8 cellular contexts compared by ENCODE assay signal in genomic region chr1:228213917-228214808, GRCh38. TPM values are rescaled to one million over a fixed set of nuclear protein-coding genes. Genes with fewer than 3 reads are reported as not detected.
DNase-seq lines count a peak whose midpoint lies in the region; ATAC-seq, FAIRE-seq and TF ChIP-seq lines count a peak whose summit lies in the region.

No MANE protein-coding gene starts in this region.

- no peaks in the 10 kb centered on the region for H3K9me3 ChIP-seq in cardiac muscle cell (ENCODE audit: low read depth)
- H3K9me3 ChIP-seq in lower lobe of right lung, result no peaks in the 10 kb centered on the region

- H3K4me3 Mint-ChIP-seq in MCF 10A (ENCODE audit: unreplicated experiment), result peak overlapping the region; percentile 88

- no peaks in the 10 kb centered on the region for H3K27me3 Mint-ChIP-seq in MCF 10A (ENCODE audit: insufficient read depth, unreplicated experiment)

- intact Hi-C loops in left cardiac atrium (cut with DNase I) (no loop called here), MCF 10A (cut with micrococcal nuclease) (loop anchor here (1.0 to 5.0 kb wide), 9 partner anchors 14 to 301 kb away; partner anchors contain the start of gene TRIM11), lower lobe of right lung (cut with DNase I) (no loop called here)

- H3K4me1 ChIP-seq in cardiac muscle cell (ENCODE audit: low read depth) (peaks cover 26% of the 10 kb centered on the region), lower lobe of right lung (peaks cover 8% of the 10 kb centered on the region)

- FAIRE-seq in urothelium cell line (lab: Jason Lieb, UNC), result peak; percentile 32

- TF ChIP-seq CTCF in cardiac muscle cell (IDR thresholded peaks at IDR 0.05; ENCODE audit: low read depth, low read length), result no peak
- TF ChIP-seq CTCF in MCF 10A (IDR thresholded peaks at IDR 0.05; ENCODE audit: unreplicated experiment), result no peak
- TF ChIP-seq CTCF in lower lobe of right lung (IDR thresholded peaks at IDR 0.05), result no peak

- peaks cover 40% of the 10 kb centered on the region for H3K36me3 ChIP-seq in cardiac muscle cell
- peaks cover 6% of the 10 kb centered on the region for H3K36me3 ChIP-seq in lower lobe of right lung

- no peaks in the 10 kb centered on the region for H3K27me3 ChIP-seq in cardiac muscle cell
- peaks cover 3% of the 10 kb centered on the region for H3K27me3 ChIP-seq in lower lobe of right lung (ENCODE audit: low read depth)

- no peak overlapping the region for H3K27ac ChIP-seq in cardiac muscle cell
- H3K27ac ChIP-seq in lower lobe of right lung, result no peak overlapping the region

- DNase-seq in cardiac muscle cell (ENCODE audit: low read depth in 1 of 2, low spot score in 1 of 2) (no peak), left cardiac atrium (no peak), MCF 10A (ENCODE audit: unreplicated experiment) (no peak), lower lobe of right lung (peak; percentile 45), urothelium cell line (ENCODE audit: low spot score) (no peak), SK-N-DZ (ENCODE audit: low spot score) (no peak), GM19238 (ENCODE audit: insufficient read length, low spot score) (no peak)
- no peak for DNase-seq in stimulated activated CD4-positive, alpha-beta T cell treated with anti-CD3 and anti-CD28 coated beads, Interleukin-4, amount 100 ng/mL, for 4 hours

- POLR2A ChIA-PET in MCF 10A (lab: Yijun Ruan, JAX), result interaction anchor here (0.8 to 2.6 kb wide), 9 partner anchors 13 to 243 kb away, joined by 3 to 25 read pairs (median 4); partner anchors contain the start of genes GUK1 and MRPL55

- CTCF ChIA-PET in MCF 10A (lab: Yijun Ruan, JAX), result interaction anchor here (0.5 to 3.2 kb wide), 31 partner anchors 7 to 301 kb away, joined by 3 to 28 read pairs (median 3); partner anchors contain the start of gene IBA57

- no peaks in the 10 kb centered on the region for H3K9me3 Mint-ChIP-seq in MCF 10A (ENCODE audit: unreplicated experiment)

- H3K4me3 ChIP-seq in cardiac muscle cell (peak overlapping the region; percentile 30), lower lobe of right lung (peak overlapping the region; percentile 67)

- peaks cover 5% of the 10 kb centered on the region for H3K36me3 Mint-ChIP-seq in MCF 10A (ENCODE audit: insufficient read depth, unreplicated experiment)

- H3K4me1 Mint-ChIP-seq in MCF 10A (ENCODE audit: insufficient read depth, unreplicated experiment), result peaks cover 8% of the 10 kb centered on the region

- H3K27ac Mint-ChIP-seq in MCF 10A (ENCODE audit: low read depth, unreplicated experiment), result peak overlapping the region; percentile 74

- no TSS peak for BruUV-seq in MCF 10A (replicated peaks; lab: Mats Ljungman, UMichigan)

- ATAC-seq in left cardiac atrium (no peak), lower lobe of right lung (peak in 1 of 2 donors; percentile 6)

RNA-seq across cellular contexts. Expression of gene OBSCN, which starts 6.3 kb away (rescaled TPM):
- 191 and 390 TPM in 2 replicates for total RNA-seq in cardiac muscle cell
- polyA plus RNA-seq in cardiac muscle cell, result 87.1 and 121 TPM in 2 replicates
- 100 to 1,000 TPM; 194 to 201 TPM for total RNA-seq in left cardiac atrium
- 22.6 and 29.6 TPM in 2 replicates for total RNA-seq in MCF 10A (2022)
- total RNA-seq in lower lobe of right lung, result 35.6 TPM
- 6.6 and 8.7 TPM in 2 replicates for polyA plus RNA-seq in SK-N-DZ (2014; cell fraction: cytosol; rRNA removed)
- 28.2 and 34.2 TPM in 2 replicates for polyA plus RNA-seq in SK-N-DZ (2014; cell fraction: nucleus; rRNA removed)

RNA-seq across cellular contexts. Expression of gene IBA57, which starts 48.6 kb away (rescaled TPM):
- total RNA-seq in cardiac muscle cell (4.8 and 5.1 TPM in 2 replicates), left cardiac atrium (10 to 100 TPM; 10.4 to 10.5 TPM), MCF 10A (2022) (12.0 and 16.5 TPM in 2 replicates), lower lobe of right lung (10.7 TPM)
- polyA plus RNA-seq in cardiac muscle cell, result 6.4 and 8.3 TPM in 2 replicates
- 4.7 and 4.8 TPM in 2 replicates for polyA plus RNA-seq in SK-N-DZ (2014; cell fraction: cytosol; rRNA removed)
- 2.9 and 5.6 TPM in 2 replicates for polyA plus RNA-seq in SK-N-DZ (2014; cell fraction: nucleus; rRNA removed)
